Comparison of ENCODE assay signal across 10 cellular contexts in the genomic region with DNA sequence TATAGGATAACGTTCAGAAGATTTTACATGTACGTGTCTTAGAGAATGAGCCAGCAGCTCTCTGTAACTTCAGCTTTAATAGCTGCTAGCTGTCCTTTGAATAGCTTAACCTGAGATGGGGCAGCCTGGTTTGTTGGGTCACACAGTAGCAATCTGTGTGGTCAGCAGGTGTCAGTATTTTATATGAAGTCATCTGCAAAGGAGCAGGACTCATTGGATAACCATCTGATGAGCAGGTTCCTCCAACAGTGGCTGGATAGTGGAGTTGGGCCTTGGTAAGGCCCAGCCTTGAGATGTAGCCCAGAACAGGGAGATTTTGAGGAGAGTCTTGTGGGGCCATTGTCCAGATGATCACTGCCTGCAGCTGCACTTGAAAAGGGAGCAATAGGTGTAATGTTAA. TPM values are rescaled to one million over a fixed set of nuclear protein-coding genes. Genes with fewer than 3 reads are reported as not detected.
DNase-seq lines count a peak whose midpoint lies in the region; ATAC-seq and TF ChIP-seq lines count a peak whose summit lies in the region.
"Had no signal": no experiment of that assay in that cellular context is flagged by ENCODE, and none has a peak within 500 bp of the region (broad histone marks: within the 10 kb centered on the region; RNA-seq: fewer than 3 reads in every experiment).

No MANE protein-coding gene starts in this region.

- H3K4me1 ChIP-seq in A673 (ENCODE audit: insufficient read depth, low read length, poor library complexity, severe bottlenecking) (peaks cover 8% of the 10 kb centered on the region), foreskin keratinocyte (peaks cover 14% of the 10 kb centered on the region)

- peaks cover 3% of the 10 kb centered on the region for H3K27me3 Mint-ChIP-seq in activated CD4-positive, alpha-beta T cell treated with anti-CD3 and anti-CD28 coated beads for 36 hours

- no TSS peak for BruUV-seq in A673 (replicated peaks; lab: Mats Ljungman, UMichigan)

- POLR2A ChIA-PET in A673 (lab: Charles Lee; ENCODE audit: low non-redundant PET): no interaction called here
- POLR2A ChIA-PET in activated CD4-positive, alpha-beta T cell treated with anti-CD3 and anti-CD28 coated beads for 36 hours (lab: Charles Lee): no interaction called here

- H3K4me1 Mint-ChIP-seq in activated CD4-positive, alpha-beta T cell treated with anti-CD3 and anti-CD28 coated beads for 36 hours: peaks cover 4% of the 10 kb centered on the region

- H3K9me3 ChIP-seq in A673 (ENCODE audit: low read depth, low read length, poor library complexity, severe bottlenecking): no peaks in the 10 kb centered on the region

- H3K27me3 ChIP-seq in A673 (replicated peaks; ENCODE audit: insufficient read depth, low read depth, low read length, poor library complexity) (no peaks in the 10 kb centered on the region), foreskin keratinocyte (no peaks in the 10 kb centered on the region)

- no peak overlapping the region for H3K4me3 ChIP-seq in A673 (ENCODE audit: low read depth, low read length, poor library complexity, severe bottlenecking)

- H3K27ac ChIP-seq in A673 (ENCODE audit: low read depth, low read length, poor library complexity, severe bottlenecking): no peak overlapping the region
- H3K27ac ChIP-seq in foreskin keratinocyte: no peak overlapping the region

- no peaks in the 10 kb centered on the region for H3K9me3 Mint-ChIP-seq in activated CD4-positive, alpha-beta T cell treated with anti-CD3 and anti-CD28 coated beads for 36 hours (ENCODE audit: low read depth)
- H3K9me3 Mint-ChIP-seq: activated naive CD4-positive, alpha-beta T cell treated with anti-CD3 and anti-CD28 coated beads, Interleukin-2, amount 50 U/mL, for 24 hours had no signal

- no peaks in the 10 kb centered on the region for H3K36me3 Mint-ChIP-seq in activated CD4-positive, alpha-beta T cell treated with anti-CD3 and anti-CD28 coated beads for 36 hours (ENCODE audit: low read depth)
- H3K36me3 Mint-ChIP-seq: CD14-positive monocyte had no signal

- no peak overlapping the region for H3K27ac Mint-ChIP-seq in activated CD4-positive, alpha-beta T cell treated with anti-CD3 and anti-CD28 coated beads for 36 hours
- H3K27ac Mint-ChIP-seq: activated naive CD4-positive, alpha-beta T cell treated with anti-CD3 and anti-CD28 coated beads, Interleukin-2, amount 50 U/mL, for 24 hours; CD14-positive monocyte had no signal

- intact Hi-C loops in A673 (cut with micrococcal nuclease; ENCODE audit: unreplicated experiment): no loop called here
- intact Hi-C loops in activated CD4-positive, alpha-beta T cell treated with anti-CD3 and anti-CD28 coated beads for 36 hours (cut with DNase I, micrococcal nuclease): no loop called here

- DNase-seq in A673 (ENCODE audit: low spot score) (no peak), M059J (ENCODE audit: low read depth) (peak; percentile 68), foreskin keratinocyte (no peak), NCI-H446 treated with DMSO at 0.1 percent for 48 hours (lab: John Stamatoyannopoulos, UW) (no peak)
- no peak for DNase-seq in activated CD4-positive, alpha-beta T cell treated with anti-CD3 and anti-CD28 coated beads for 36 hours
- DNase-seq: T-helper 9 cell had no signal

- no peaks in the 10 kb centered on the region for H3K36me3 ChIP-seq in A673 (ENCODE audit: insufficient read depth, low read length, poor library complexity, severe bottlenecking)

- CTCF ChIA-PET in A673 (lab: Charles Lee): no interaction called here
- CTCF ChIA-PET in activated CD4-positive, alpha-beta T cell treated with anti-CD3 and anti-CD28 coated beads for 36 hours (lab: Charles Lee): interaction anchor here (1.5 kb wide), 1 partner anchor 56 kb away, joined by 5 read pairs; no protein-coding TSS in a partner anchor

- 0 out of 2 replicates have a peak, but pooled peaks have one; percentile 21 for TF ChIP-seq CTCF in A673 (conservative IDR thresholded peaks at IDR 0.05; ENCODE audit: low read depth, low read length)
- TF ChIP-seq CTCF in foreskin keratinocyte (conservative IDR thresholded peaks at IDR 0.05): peak; percentile 16

- no peak for ATAC-seq in foreskin keratinocyte
- no peak for ATAC-seq in HG03432 (IDR thresholded peaks at IDR 0.05; ENCODE audit: unreplicated experiment)
- ATAC-seq in activated CD4-positive, alpha-beta T cell treated with anti-CD3 and anti-CD28 coated beads for 36 hours: no peak

- H3K4me3 Mint-ChIP-seq in activated CD4-positive, alpha-beta T cell treated with anti-CD3 and anti-CD28 coated beads for 36 hours: no peak overlapping the region
- H3K4me3 Mint-ChIP-seq: activated naive CD4-positive, alpha-beta T cell treated with anti-CD3 and anti-CD28 coated beads, Interleukin-2, amount 50 U/mL, for 24 hours; CD14-positive monocyte had no signal

RNA-seq across cellular contexts. Expression of a gene that starts 6.4 kb away (rescaled TPM):
- total RNA-seq in A673 (2021) (0.13 and 0.43 TPM in 2 replicates), foreskin keratinocyte (not detected in 2 replicates)
- total RNA-seq in M059J (2014; rRNA removed; shearing (Covaris generic)): not detected in 2 replicates
- not detected in 2 replicates for polyA plus RNA-seq in foreskin keratinocyte
- under 1 TPM; 0.25 to 0.54 TPM for total RNA-seq in activated CD4-positive, alpha-beta T cell treated with anti-CD3 and anti-CD28 coated beads for 36 hours
- polyA plus RNA-seq: CD14-positive monocyte had no signal

RNA-seq across cellular contexts. Expression of a gene that starts 22.3 kb away (rescaled TPM):
- 72.2 and 73.4 TPM in 2 replicates for total RNA-seq in A673 (2021)
- 159 and 216 TPM in 2 replicates for total RNA-seq in M059J (2014; rRNA removed; shearing (Covaris generic))
- 45.6 and 56.4 TPM in 2 replicates for total RNA-seq in foreskin keratinocyte
- 59.3 and 72.2 TPM in 2 replicates for polyA plus RNA-seq in foreskin keratinocyte
- total RNA-seq in activated CD4-positive, alpha-beta T cell treated with anti-CD3 and anti-CD28 coated beads for 36 hours: 10 to 100 TPM; 47.6 to 49.1 TPM

RNA-seq across cellular contexts. Expression of a gene that starts 30.9 kb away (rescaled TPM):
- 166 TPM in 2 replicates for total RNA-seq in A673 (2021)
- not detected in 2 replicates for total RNA-seq in M059J (2014; rRNA removed; shearing (Covaris generic))
- 17.9 and 19.5 TPM in 2 replicates for total RNA-seq in foreskin keratinocyte
- polyA plus RNA-seq in foreskin keratinocyte: 41.0 and 45.9 TPM in 2 replicates
- 100 to 1,000 TPM in 1 of 2 experiments, 10 to 100 TPM in 1; 94.0 to 116 TPM for total RNA-seq in activated CD4-positive, alpha-beta T cell treated with anti-CD3 and anti-CD28 coated beads for 36 hours

RNA-seq across cellular contexts. Expression of a gene that starts 45.2 kb away (rescaled TPM):
- total RNA-seq in A673 (2021) (not detected in 2 replicates), foreskin keratinocyte (not detected in 2 replicates)
- total RNA-seq in M059J (2014; rRNA removed; shearing (Covaris generic)): not detected in 2 replicates
- not detected in 2 replicates for polyA plus RNA-seq in foreskin keratinocyte
- not detected for total RNA-seq in activated CD4-positive, alpha-beta T cell treated with anti-CD3 and anti-CD28 coated beads for 36 hours
- total RNA-seq: frontal cortex had no signal
- polyA plus RNA-seq: CD14-positive monocyte had no signal

RNA-seq across cellular contexts. Expression of a gene that starts 50.6 kb away (rescaled TPM):
- total RNA-seq in A673 (2021): 47.3 and 62.2 TPM in 2 replicates
- 10.7 and 17.4 TPM in 2 replicates for total RNA-seq in M059J (2014; rRNA removed; shearing (Covaris generic))
- 6.7 and 8.5 TPM in 2 replicates for total RNA-seq in foreskin keratinocyte
- 18.1 and 20.9 TPM in 2 replicates for polyA plus RNA-seq in foreskin keratinocyte
- total RNA-seq in activated CD4-positive, alpha-beta T cell treated with anti-CD3 and anti-CD28 coated beads for 36 hours: 10 to 100 TPM; 18.7 to 23.9 TPM

Comparison
In these comparisons a context has a peak if more than half of its experiments do, and no peak if none do; other contexts are left out.
1. RNA of a gene that starts 30.9 kb away (total RNA-seq): 166 TPM in A673, 94.0 to 116 TPM in activated CD4-positive, alpha-beta T cell treated with anti-CD3 and anti-CD28 coated beads for 36 hours and 17.9 to 19.5 TPM in foreskin keratinocyte; not detected in M059J; every median in the first group is over 10 times any median in the second.